14 cellular contexts compared by ENCODE assay signal in genomic region chr5:179270581-179271300, GRCh38.
DNase-seq lines count a peak whose midpoint lies in the region; ATAC-seq and TF ChIP-seq lines count a peak whose summit lies in the region.
"Had no signal": no experiment of that assay in that cellular context is flagged by ENCODE, and none has a peak within 500 bp of the region (broad histone marks: within the 10 kb centered on the region; RNA-seq: fewer than 3 reads in every experiment).

No MANE protein-coding gene starts in this region.

- H3K79me2 ChIP-seq in ACC112 (ENCODE audit: control insufficient read depth, insufficient read depth, low read length, unreplicated experiment) (peaks cover 52% of the 10 kb centered on the region), osteoblast (ENCODE audit: insufficient read depth, low read length) (peaks cover 95% of the 10 kb centered on the region)

- ATAC-seq in RWPE2 (ENCODE audit: low read depth) (no peak), HG02678 (IDR thresholded peaks at IDR 0.05; ENCODE audit: unreplicated experiment) (no peak)

- H3K4me2 ChIP-seq in osteoblast (ENCODE audit: insufficient read depth, low read length) = peak overlapping the region; percentile 19
- H3K4me2 ChIP-seq: KMS-11 had no signal

- DNase-seq in RWPE2 (ENCODE audit: low spot score) = peak; percentile 65
- DNase-seq in glutamatergic neuron = peak; percentile 11
- DNase-seq in osteoblast (ENCODE audit: insufficient read length, low spot score, missing footprints) = peak; percentile 82
- DNase-seq in osteocyte (ENCODE audit: extremely low spot score, unreplicated experiment) = no peak
- DNase-seq in medulla oblongata (ENCODE audit: extremely low spot score) = no peak
- DNase-seq in NCI-H524 treated with DMSO at 0.1 percent for 48 hours (lab: John Stamatoyannopoulos, UW) = no peak
- DNase-seq: activated T-cell treated with anti-CD3 and anti-CD28 coated beads for 4 hours, GOT3, NCI-H2081, retina had no signal

- H3K36me3 ChIP-seq in ACC112 (ENCODE audit: insufficient read depth, low read length) (peaks cover 8% of the 10 kb centered on the region; the same call in 1 of the 2 replicates), RWPE2 (ENCODE audit: low read depth) (no peaks in the 10 kb centered on the region), osteoblast (ENCODE audit: insufficient read depth, low read length) (peaks cover 26% of the 10 kb centered on the region)

- TF ChIP-seq CTCF in RWPE2 (IDR thresholded peaks at IDR 0.05; ENCODE audit: poor library complexity, severe bottlenecking) (no peak), glutamatergic neuron (IDR thresholded peaks at IDR 0.05; ENCODE audit: partially characterized antibody, unreplicated experiment) (no peak), osteoblast (IDR thresholded peaks at IDR 0.05; ENCODE audit: extremely low read depth, low read depth, low read length) (no peak), osteocyte (IDR thresholded peaks at IDR 0.05) (no peak)

- no peaks in the 10 kb centered on the region for H3K9me3 Mint-ChIP-seq in glutamatergic neuron (ENCODE audit: unreplicated experiment)
- H3K9me3 Mint-ChIP-seq in osteocyte (ENCODE audit: unreplicated experiment) = no peaks in the 10 kb centered on the region

- no peak overlapping the region for H3K4me3 Mint-ChIP-seq in glutamatergic neuron (ENCODE audit: unreplicated experiment)
- no peak overlapping the region for H3K4me3 Mint-ChIP-seq in osteocyte (ENCODE audit: unreplicated experiment)

- H3K27ac ChIP-seq in ACC112 (ENCODE audit: low read depth, low read length) (peak overlapping the region; percentile 100), RWPE2 (ENCODE audit: poor library complexity, severe bottlenecking) (no peak overlapping the region), osteoblast (ENCODE audit: low read depth, low read length) (peak overlapping the region; percentile 99)
- H3K27ac ChIP-seq: KMS-11 had no signal

- H3K27me3 Mint-ChIP-seq in glutamatergic neuron (ENCODE audit: unreplicated experiment) = peaks cover 8% of the 10 kb centered on the region
- H3K27me3 Mint-ChIP-seq in osteocyte (ENCODE audit: unreplicated experiment) = no peaks in the 10 kb centered on the region

- H4K20me1 ChIP-seq in osteoblast (ENCODE audit: insufficient read depth, low read length) = no peaks in the 10 kb centered on the region

- H3K9me3 ChIP-seq in RWPE2 (ENCODE audit: severe bottlenecking) (peaks cover 11% of the 10 kb centered on the region), osteoblast (ENCODE audit: low read depth, low read length) (no peaks in the 10 kb centered on the region)

- no peak overlapping the region for H2AFZ ChIP-seq in ACC112 (ENCODE audit: low read length, unreplicated experiment)
- no peak overlapping the region for H2AFZ ChIP-seq in osteoblast (ENCODE audit: low read length)

- H3K27ac Mint-ChIP-seq in glutamatergic neuron (ENCODE audit: unreplicated experiment) = no peak overlapping the region
- no peak overlapping the region for H3K27ac Mint-ChIP-seq in osteocyte (ENCODE audit: unreplicated experiment)

- H3K4me3 ChIP-seq in ACC112 (ENCODE audit: low read depth, low read length) (no peak overlapping the region), RWPE2 (ENCODE audit: severe bottlenecking) (no peak overlapping the region), osteoblast (ENCODE audit: insufficient read depth, low read length) (no peak overlapping the region)
- H3K4me3 ChIP-seq: lung had no signal

- peaks cover 20% of the 10 kb centered on the region for H3K4me1 Mint-ChIP-seq in glutamatergic neuron (ENCODE audit: low read depth, unreplicated experiment)
- H3K4me1 Mint-ChIP-seq in osteocyte (ENCODE audit: unreplicated experiment) = peaks cover 1% of the 10 kb centered on the region

- H3K36me3 Mint-ChIP-seq in glutamatergic neuron (ENCODE audit: unreplicated experiment) (peaks cover 4% of the 10 kb centered on the region), osteocyte (ENCODE audit: unreplicated experiment) (no peaks in the 10 kb centered on the region)

- H3K27me3 ChIP-seq in ACC112 (ENCODE audit: insufficient read depth, low read length) (no peaks in the 10 kb centered on the region), RWPE2 (ENCODE audit: insufficient read depth, poor library complexity, severe bottlenecking) (no peaks in the 10 kb centered on the region), osteoblast (ENCODE audit: insufficient read depth, low read length) (no peaks in the 10 kb centered on the region)

- H3K4me1 ChIP-seq in ACC112 (ENCODE audit: control insufficient read depth, insufficient read depth, low read length, unreplicated experiment) (peaks cover 90% of the 10 kb centered on the region), RWPE2 (ENCODE audit: insufficient read depth, poor library complexity, severe bottlenecking) (no peaks in the 10 kb centered on the region), osteoblast (ENCODE audit: insufficient read depth, low read length) (peaks cover 89% of the 10 kb centered on the region)

Comparison
In these comparisons a context has a peak if more than half of its experiments do, and no peak if none do; other contexts are left out.
1. DNase-seq: peak in RWPE2 (single experiment), glutamatergic neuron (single experiment) and osteoblast (single experiment); none in osteocyte (single experiment), medulla oblongata (single experiment) and NCI-H524 treated with DMSO at 0.1 percent for 48 hours (single experiment).